In genomic region chr6:13412211-13412610, GRCh38 we compare ENCODE assay signal across 3 cellular contexts.
A peak's percentile ranks its signal among the peaks of the same experiment; 100 is the strongest.
TF ChIP-seq lines count a peak whose summit lies in the region.

No MANE protein-coding gene starts in this region.

TF ChIP-seq in IMR-90, 13 proteins besides CTCF, POLR2A, EP300 and RAD21:
- TF ChIP-seq ELK1 (IDR thresholded peaks at IDR 0.05; ENCODE audit: borderline replicate concordance, low read depth, low read length) (no peak), NFE2L2 (IDR thresholded peaks at IDR 0.05; ENCODE audit: low read depth, low read length) (no peak), CHD1 (IDR thresholded peaks at IDR 0.05; ENCODE audit: low read depth, low read length) (no peak), BHLHE40 (IDR thresholded peaks at IDR 0.05; ENCODE audit: low read depth, low read length) (no peak), FOS (IDR thresholded peaks at IDR 0.05; ENCODE audit: low read depth, low read length) (no peak), MXI1 (IDR thresholded peaks at IDR 0.05; ENCODE audit: borderline replicate concordance, low read depth, low read length) (no peak), CEBPB (IDR thresholded peaks at IDR 0.05; ENCODE audit: low read depth, low read length) (no peak), RCOR1 (IDR thresholded peaks at IDR 0.05; ENCODE audit: insufficient replicate concordance, low read length) (no peak), MAFK (IDR thresholded peaks at IDR 0.05; ENCODE audit: low read depth, low read length) (no peak), USF2 (IDR thresholded peaks at IDR 0.05; ENCODE audit: low read depth, low read length) (no peak), RFX5 (IDR thresholded peaks at IDR 0.05; ENCODE audit: low read depth, low read length) (no peak), MAZ (IDR thresholded peaks at IDR 0.05; ENCODE audit: borderline replicate concordance, low read depth, low read length) (no peak), SMC3 (IDR thresholded peaks at IDR 0.05; ENCODE audit: low read depth, low read length) (no peak)

TF ChIP-seq in H1, 55 proteins besides CTCF, POLR2A, EP300 and RAD21:
- TF ChIP-seq BCL11A (IDR thresholded peaks at IDR 0.05; ENCODE audit: low read depth in 2 of 2, low read length in 2 of 2): no peak
- TF ChIP-seq SP2 (IDR thresholded peaks at IDR 0.05; ENCODE audit: low read length): no peak
- no peak for TF ChIP-seq NANOG (IDR thresholded peaks at IDR 0.05; ENCODE audit: insufficient read depth, low read depth, low read length, poor library complexity, severe bottlenecking)
- TF ChIP-seq CHD7 (IDR thresholded peaks at IDR 0.05; ENCODE audit: insufficient replicate concordance, low read length): no peak
- TF ChIP-seq CBX5 (IDR thresholded peaks at IDR 0.05; ENCODE audit: low read depth, low read length): no peak
- no peak for TF ChIP-seq TEAD4 (IDR thresholded peaks at IDR 0.05; ENCODE audit: low read depth, low read length)
- no peak for TF ChIP-seq KDM5A (IDR thresholded peaks at IDR 0.05; ENCODE audit: low read length)
- no peak for TF ChIP-seq TAF1 (IDR thresholded peaks at IDR 0.05; ENCODE audit: low read depth, low read length)
- TF ChIP-seq SP4 (IDR thresholded peaks at IDR 0.05; ENCODE audit: low read length): no peak
- no peak for TF ChIP-seq BRCA1 (IDR thresholded peaks at IDR 0.05; ENCODE audit: low read depth, low read length)
- no peak for TF ChIP-seq MAFK (IDR thresholded peaks at IDR 0.05; ENCODE audit: low read depth, low read length)
- no peak for TF ChIP-seq RBBP5 (IDR thresholded peaks at IDR 0.05; ENCODE audit: borderline replicate concordance, low read depth, low read length)
- TF ChIP-seq JUND (IDR thresholded peaks at IDR 0.05; ENCODE audit: low read length): no peak
- no peak for TF ChIP-seq TBP (IDR thresholded peaks at IDR 0.05; ENCODE audit: low read depth, low read length)
- no peak for TF ChIP-seq SIX5 (IDR thresholded peaks at IDR 0.05; ENCODE audit: low read depth, low read length)
- TF ChIP-seq YY1 (IDR thresholded peaks at IDR 0.05; ENCODE audit: low read depth, low read length): no peak
- no peak for TF ChIP-seq NRF1 (IDR thresholded peaks at IDR 0.05; ENCODE audit: low read depth, low read length)
TF ChIP-seq in H1: peak in this region for 0.

TF ChIP-seq in HepG2, 621 proteins besides CTCF, POLR2A, EP300 and RAD21:
- TF ChIP-seq FOXP1 (IDR thresholded peaks at IDR 0.05) (no peak), FOXP1 (CRISPR knock-in tag; IDR thresholded peaks at IDR 0.05) (0 out of 2 replicates have a peak, but pooled peaks have one; percentile 2), ARID4A (CRISPR knock-in tag; IDR thresholded peaks at IDR 0.05; ENCODE audit: borderline replicate concordance) (0 out of 2 replicates have a peak, but pooled peaks have one; percentile 36), RFX5 (IDR thresholded peaks at IDR 0.05; ENCODE audit: low read depth, low read length) (no peak), ZBTB1 (CRISPR knock-in tag; IDR thresholded peaks at IDR 0.05; ENCODE audit: borderline replicate concordance) (no peak), SALL2 (CRISPR knock-in tag; IDR thresholded peaks at IDR 0.05) (0 out of 2 replicates have a peak, but pooled peaks have one; percentile 63), ZNF451 (CRISPR knock-in tag; IDR thresholded peaks at IDR 0.05) (0 out of 2 replicates have a peak, but pooled peaks have one; percentile 39), FOXP4 (CRISPR knock-in tag; IDR thresholded peaks at IDR 0.05) (peak; percentile 30; the same call in 1 of the 2 replicates)
